In genomic region chr10:79142064-79142491, GRCh38 we compare ENCODE assay signal across 13 cellular contexts.
DNase-seq lines count a peak whose midpoint lies in the region; ATAC-seq and TF ChIP-seq lines count a peak whose summit lies in the region.
"Had no signal": no experiment of that assay in that cellular context is flagged by ENCODE, and none has a peak within 500 bp of the region (broad histone marks: within the 10 kb centered on the region; RNA-seq: fewer than 3 reads in every experiment).

No MANE protein-coding gene starts in this region.

- H3K79me2 ChIP-seq in HCT116 (ENCODE audit: insufficient read depth, low read length): no peaks in the 10 kb centered on the region

- no peaks in the 10 kb centered on the region for H3K27me3 Mint-ChIP-seq in neural crest cell (ENCODE audit: low read depth)

- peaks cover 10 to 37% of the 10 kb centered on the region in 2 experiments for H3K4me1 ChIP-seq in HCT116 (ENCODE audit: control insufficient read depth in 1 of 2, insufficient read depth in 2 of 2, low read length in 2 of 2)
- H3K4me1 ChIP-seq: foreskin keratinocyte had no signal

- no peak for TF ChIP-seq POLR2A in HCT116 (IDR thresholded peaks at IDR 0.05; ENCODE audit: borderline replicate concordance, extremely low read depth, insufficient read depth, insufficient read length)

- DNase-seq in AG08395 (ENCODE audit: low spot score): peak; percentile 58
- DNase-seq in HCT116 (ENCODE audit: low read depth, low spot score): no peak
- no peak for DNase-seq in neural crest cell (ENCODE audit: low read depth, low spot score)
- no peak for DNase-seq in activated CD8-positive, alpha-beta memory T cell treated with anti-CD3 and anti-CD28 coated beads, Interleukin-2, amount 50 U/mL, for 48 hours
- DNase-seq in OCI-M2 (lab: John Stamatoyannopoulos, UW; ENCODE audit: unreplicated experiment): no peak
- no peak for DNase-seq in stimulated activated naive CD4-positive, alpha-beta T cell (lab: John Stamatoyannopoulos, UW)
- DNase-seq: foreskin keratinocyte, NCI-H1694 treated with DMSO at 0.1 percent for 48 hours, retina had no signal

- H3K27ac Mint-ChIP-seq in neural crest cell (ENCODE audit: unreplicated experiment): peak overlapping the region; percentile 84
- H3K27ac Mint-ChIP-seq: activated T-helper 2 cell treated with anti-CD3 and anti-CD28 coated beads, Interferon-gamma antibody, Interleukin-2, Interleukin-4, amounts not matched to agents 10 μg/mL and 5 μg/mL and 100 μg/mL, durations not matched to agents 14 hours and 24 hours and 36 hours had no signal

- BruUV-seq in HCT116 (replicated peaks; lab: Mats Ljungman, UMichigan): TSS peak; percentile 18

- intact Hi-C loops in HCT116 (cut with micrococcal nuclease): no loop called here

- H2AFZ ChIP-seq in HCT116 (ENCODE audit: low read depth, low read length, poor library complexity, severe bottlenecking): no peak overlapping the region

- H3K4me2 ChIP-seq in HCT116 (ENCODE audit: low read length): no peak overlapping the region

- H4K20me1 ChIP-seq in HCT116 (ENCODE audit: insufficient read depth): no peaks in the 10 kb centered on the region

- RAD21 ChIA-PET in HCT116 (lab: Charles Lee; ENCODE audit: low non-redundant PET in 1 of 2, low total read pairs in 2 of 2, uncharacterized antibody in 2 of 2, unreplicated experiment in 2 of 2): no interaction called here

- H3K9me2 ChIP-seq in HCT116 (ENCODE audit: insufficient read depth): no peaks in the 10 kb centered on the region

- peaks cover 49% of the 10 kb centered on the region for H3K4me1 Mint-ChIP-seq in neural crest cell

- no peak overlapping the region for H3K9ac ChIP-seq in HCT116 (ENCODE audit: low read length)

- no peak for ATAC-seq in HCT116
- no peak for ATAC-seq in HG03432 (IDR thresholded peaks at IDR 0.05; ENCODE audit: unreplicated experiment)
- ATAC-seq: foreskin keratinocyte had no signal

- POLR2A ChIA-PET in HCT116 (lab: Charles Lee): no interaction called here

- no peaks in the 10 kb centered on the region for H3K9me3 Mint-ChIP-seq in neural crest cell
- H3K9me3 Mint-ChIP-seq: activated T-helper 2 cell treated with anti-CD3 and anti-CD28 coated beads, Interferon-gamma antibody, Interleukin-2, Interleukin-4, amounts not matched to agents 10 μg/mL and 5 μg/mL and 100 μg/mL, durations not matched to agents 14 hours and 24 hours and 36 hours had no signal

- no peak for TF ChIP-seq RAD21 in HCT116 (IDR thresholded peaks at IDR 0.05; ENCODE audit: low read depth)

- no peak for TF ChIP-seq CTCF in HCT116 (IDR thresholded peaks at IDR 0.05 in 2 of 3, conservative IDR thresholded peaks at IDR 0.05 in 1 of 3; ENCODE audit: borderline replicate concordance in 1 of 3, insufficient read depth in 1 of 3, low read depth in 2 of 3, low read length in 2 of 3)
- no peak for TF ChIP-seq CTCF in neural crest cell (conservative IDR thresholded peaks at IDR 0.05)

- CTCF ChIA-PET in HCT116 (lab: Charles Lee): no interaction called here

- H3K4me3 Mint-ChIP-seq in neural crest cell: no peak overlapping the region

- no peaks in the 10 kb centered on the region for H3K9me3 ChIP-seq in HCT116 (ENCODE audit: control insufficient read depth in 1 of 2, insufficient read depth in 1 of 2, low read depth in 1 of 2, low read length in 2 of 2)
- H3K9me3 ChIP-seq: SJSA1 had no signal

- peaks cover 3% of the 10 kb centered on the region for H3K36me3 Mint-ChIP-seq in neural crest cell (ENCODE audit: low read depth)

- peaks cover 2 to 6% of the 10 kb centered on the region in 2 experiments; a peak in 1 of 4 replicates for H3K36me3 ChIP-seq in HCT116 (ENCODE audit: control insufficient read depth in 1 of 2, insufficient read depth in 2 of 2, low read length in 2 of 2)

- no peaks in the 10 kb centered on the region for H3K27me3 ChIP-seq in HCT116 (ENCODE audit: insufficient read depth, low read length)
- H3K27me3 ChIP-seq: foreskin keratinocyte, SJSA1 had no signal

- H3K27ac ChIP-seq in HCT116 (ENCODE audit: low read depth, low read length) (no peak overlapping the region), cingulate gyrus (ENCODE audit: low read depth, low read length) (peak overlapping the region; percentile 42)
- H3K27ac ChIP-seq: foreskin keratinocyte, SJSA1 had no signal

- no peak overlapping the region for H3K4me3 ChIP-seq in HCT116 (replicated peaks in 1 of 2; ENCODE audit: low read depth in 1 of 2, low read length in 2 of 2)
- H3K4me3 ChIP-seq: SJSA1 had no signal

TF ChIP-seq in HCT116, 20 proteins besides CTCF, POLR2A, EP300 and RAD21:
- no peak for TF ChIP-seq SRF (IDR thresholded peaks at IDR 0.05; ENCODE audit: low read depth)
- no peak for TF ChIP-seq EZH2 (IDR thresholded peaks at IDR 0.05)
- TF ChIP-seq ZFX (IDR thresholded peaks at IDR 0.05): no peak
- no peak for TF ChIP-seq SIN3A (IDR thresholded peaks at IDR 0.05; ENCODE audit: low read depth)
- no peak for TF ChIP-seq MAX (IDR thresholded peaks at IDR 0.05)
- no peak for TF ChIP-seq EGR1 (IDR thresholded peaks at IDR 0.05; ENCODE audit: low read depth)
- no peak for TF ChIP-seq JUND (IDR thresholded peaks at IDR 0.05)
